Comparison of ENCODE assay signal across 1 cellular context in genomic region chr7:115678049-115678982, GRCh38.
A peak's percentile ranks its signal among the peaks of the same experiment; 100 is the strongest.
TF ChIP-seq lines count a peak whose summit lies in the region.

No MANE protein-coding gene starts in this region.

TF ChIP-seq in HepG2, 621 proteins besides CTCF, POLR2A, EP300 and RAD21 (continued from another document and continues in another):
- TF ChIP-seq MTERF4 (CRISPR knock-in tag; IDR thresholded peaks at IDR 0.05) (no peak), ZNF577 (CRISPR knock-in tag; IDR thresholded peaks at IDR 0.05; ENCODE audit: borderline replicate concordance, low read depth) (no peak), ZNF256 (CRISPR knock-in tag; conservative IDR thresholded peaks at IDR 0.05) (no peak), ZNF326 (CRISPR knock-in tag; IDR thresholded peaks at IDR 0.05; ENCODE audit: borderline replicate concordance) (no peak), BORCS8-MEF2B (CRISPR knock-in tag; IDR thresholded peaks at IDR 0.05) (no peak), ELF4 (CRISPR knock-in tag; IDR thresholded peaks at IDR 0.05; ENCODE audit: borderline replicate concordance) (no peak), RBM22 (optimal IDR thresholded peaks at IDR 0.05; ENCODE audit: low read length) (no peak), ZBTB33 (CRISPR knock-in tag; IDR thresholded peaks at IDR 0.05) (no peak), ZSCAN21 (CRISPR knock-in tag; IDR thresholded peaks at IDR 0.05; ENCODE audit: borderline replicate concordance) (no peak), HBP1 (CRISPR knock-in tag; IDR thresholded peaks at IDR 0.05; ENCODE audit: low read depth) (no peak), HNF4A (CRISPR knock-in tag; IDR thresholded peaks at IDR 0.05) (peak; percentile 63), NFAT5 (CRISPR knock-in tag; IDR thresholded peaks at IDR 0.05) (no peak), NPAS2 (CRISPR knock-in tag; IDR thresholded peaks at IDR 0.05; ENCODE audit: borderline replicate concordance) (no peak), ZNF607 (CRISPR knock-in tag; IDR thresholded peaks at IDR 0.05; ENCODE audit: borderline replicate concordance) (no peak; the same call in 1 of the 2 replicates), KIAA2018 (CRISPR knock-in tag; IDR thresholded peaks at IDR 0.05; ENCODE audit: borderline replicate concordance) (no peak), NR3C1 (CRISPR knock-in tag; IDR thresholded peaks at IDR 0.05) (no peak), CREB1 (IDR thresholded peaks at IDR 0.05) (no peak), CREB1 (CRISPR knock-in tag; IDR thresholded peaks at IDR 0.05) (peak; percentile 68), NFKBIZ (CRISPR knock-in tag; IDR thresholded peaks at IDR 0.05) (no peak), ZNF747 (CRISPR knock-in tag; IDR thresholded peaks at IDR 0.05; ENCODE audit: borderline replicate concordance) (no peak), TFE3 (CRISPR knock-in tag; IDR thresholded peaks at IDR 0.05) (peak; percentile 58; the same call in 1 of the 2 replicates), ZNF800 (CRISPR knock-in tag; IDR thresholded peaks at IDR 0.05) (0 out of 2 replicates have a peak, but pooled peaks have one; percentile 39), ZMYM4 (CRISPR knock-in tag; IDR thresholded peaks at IDR 0.05) (peak; percentile 60; the same call in 1 of the 2 replicates), BRCA1 (CRISPR knock-in tag; IDR thresholded peaks at IDR 0.05) (no peak), ARHGAP35 (CRISPR knock-in tag; IDR thresholded peaks at IDR 0.05; ENCODE audit: borderline replicate concordance) (no peak), ZNF331 (CRISPR knock-in tag; IDR thresholded peaks at IDR 0.05) (peak; percentile 23; the same call in 1 of the 2 replicates), ZNF788 (CRISPR knock-in tag; IDR thresholded peaks at IDR 0.05; ENCODE audit: borderline replicate concordance) (no peak), RCOR2 (CRISPR knock-in tag; IDR thresholded peaks at IDR 0.05) (no peak), FOXA3 (CRISPR knock-in tag; IDR thresholded peaks at IDR 0.05) (peak; percentile 93), ZNF503 (CRISPR knock-in tag; IDR thresholded peaks at IDR 0.05) (peak; percentile 79), ZNF556 (CRISPR knock-in tag; IDR thresholded peaks at IDR 0.05; ENCODE audit: borderline replicate concordance) (no peak), FOXP1 (IDR thresholded peaks at IDR 0.05) (peak; percentile 81), FOXP1 (CRISPR knock-in tag; IDR thresholded peaks at IDR 0.05) (peak; percentile 92), ZNF143 (CRISPR knock-in tag; IDR thresholded peaks at IDR 0.05) (no peak)
